In the genomic region with DNA sequence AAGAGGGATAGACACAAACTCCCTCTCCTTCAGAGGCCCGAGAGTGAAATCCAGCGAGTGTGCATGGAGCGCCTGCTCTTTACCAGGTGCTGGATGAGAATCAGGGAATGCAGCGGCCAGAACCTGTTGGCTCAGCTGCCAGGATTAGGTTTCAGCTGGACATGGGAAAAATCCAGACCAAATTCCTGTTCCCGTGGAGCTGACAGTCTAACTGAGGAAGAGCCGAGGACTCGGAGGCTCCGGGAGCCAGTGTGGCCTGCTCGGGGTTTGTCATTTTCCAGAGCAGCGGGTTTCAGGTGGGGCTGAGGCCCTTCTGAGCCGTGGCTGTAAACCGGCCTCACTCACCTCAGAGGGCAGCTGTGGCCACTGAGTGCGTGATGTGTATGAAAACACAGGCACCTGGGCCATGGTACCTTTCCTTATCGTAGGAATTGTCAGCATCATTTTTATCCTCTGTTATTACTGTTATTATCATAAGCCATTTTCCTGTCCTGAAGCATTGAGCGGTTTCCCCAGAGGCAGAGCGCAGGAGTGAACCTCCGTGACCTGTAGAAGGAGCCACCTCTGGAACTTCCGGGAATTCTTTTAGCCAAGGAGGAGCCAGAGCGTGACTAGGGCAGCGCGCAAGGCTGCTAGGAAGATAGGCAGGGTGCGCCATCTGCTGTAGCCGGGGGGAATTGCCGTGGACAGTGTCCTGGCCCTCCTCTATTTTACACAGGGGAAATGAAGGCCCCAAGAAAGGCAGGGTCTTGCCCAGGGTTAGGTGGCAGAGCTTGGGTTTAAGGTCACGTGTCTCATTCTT, we compare ENCODE assay signal across 1 cellular context.
TF ChIP-seq lines count a peak whose summit lies in the region.

No MANE protein-coding gene starts in this region.

TF ChIP-seq in K562, 482 proteins besides CTCF, POLR2A, EP300 and RAD21 (continued from another document and continues in another):
- TF ChIP-seq RFX1 (IDR thresholded peaks at IDR 0.05) = no peak
- TF ChIP-seq YY1 (IDR thresholded peaks at IDR 0.05; ENCODE audit: borderline replicate concordance in 1 of 3, control insufficient read depth in 1 of 3, extremely low read depth in 1 of 3, insufficient read depth in 3 of 3, insufficient read length in 1 of 3, insufficient replicate concordance in 2 of 3, low read depth in 1 of 3, low read length in 2 of 3) = peak in 1 of 3 experiments; percentile 16
- no peak for TF ChIP-seq CEBPB (tag; IDR thresholded peaks at IDR 0.05)
- no peak for TF ChIP-seq DACH1 (IDR thresholded peaks at IDR 0.05; ENCODE audit: partially characterized antibody)
- no peak for TF ChIP-seq CREB1 (IDR thresholded peaks at IDR 0.05)
- peak; percentile 32; the same call in 1 of the 2 replicates for TF ChIP-seq CREB1 (CRISPR knock-in tag; IDR thresholded peaks at IDR 0.05)
- TF ChIP-seq ATF2 (CRISPR knock-in tag; IDR thresholded peaks at IDR 0.05) = no peak
- peak; percentile 55; the same call in 1 of the 2 replicates for TF ChIP-seq ZKSCAN1 (IDR thresholded peaks at IDR 0.05; ENCODE audit: low read depth, low read length)
- TF ChIP-seq FOS (IDR thresholded peaks at IDR 0.05; ENCODE audit: extremely low read depth, insufficient read length) = no peak
- TF ChIP-seq, protein P1, sequence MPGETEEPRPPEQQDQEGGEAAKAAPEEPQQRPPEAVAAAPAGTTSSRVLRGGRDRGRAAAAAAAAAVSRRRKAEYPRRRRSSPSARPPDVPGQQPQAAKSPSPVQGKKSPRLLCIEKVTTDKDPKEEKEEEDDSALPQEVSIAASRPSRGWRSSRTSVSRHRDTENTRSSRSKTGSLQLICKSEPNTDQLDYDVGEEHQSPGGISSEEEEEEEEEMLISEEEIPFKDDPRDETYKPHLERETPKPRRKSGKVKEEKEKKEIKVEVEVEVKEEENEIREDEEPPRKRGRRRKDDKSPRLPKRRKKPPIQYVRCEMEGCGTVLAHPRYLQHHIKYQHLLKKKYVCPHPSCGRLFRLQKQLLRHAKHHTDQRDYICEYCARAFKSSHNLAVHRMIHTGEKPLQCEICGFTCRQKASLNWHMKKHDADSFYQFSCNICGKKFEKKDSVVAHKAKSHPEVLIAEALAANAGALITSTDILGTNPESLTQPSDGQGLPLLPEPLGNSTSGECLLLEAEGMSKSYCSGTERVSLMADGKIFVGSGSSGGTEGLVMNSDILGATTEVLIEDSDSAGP (CRISPR knock-in tag; IDR thresholded peaks at IDR 0.05) = no peak
- TF ChIP-seq, protein P2, sequence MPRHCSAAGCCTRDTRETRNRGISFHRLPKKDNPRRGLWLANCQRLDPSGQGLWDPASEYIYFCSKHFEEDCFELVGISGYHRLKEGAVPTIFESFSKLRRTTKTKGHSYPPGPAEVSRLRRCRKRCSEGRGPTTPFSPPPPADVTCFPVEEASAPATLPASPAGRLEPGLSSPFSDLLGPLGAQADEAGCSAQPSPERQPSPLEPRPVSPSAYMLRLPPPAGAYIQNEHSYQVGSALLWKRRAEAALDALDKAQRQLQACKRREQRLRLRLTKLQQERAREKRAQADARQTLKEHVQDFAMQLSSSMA (CRISPR knock-in tag; IDR thresholded peaks at IDR 0.05) = no peak
- no peak for TF ChIP-seq THRAP3 (IDR thresholded peaks at IDR 0.05; ENCODE audit: borderline replicate concordance)
- no peak for TF ChIP-seq HDAC8 (tag; IDR thresholded peaks at IDR 0.05)
- TF ChIP-seq ETV1 (tag; conservative IDR thresholded peaks at IDR 0.05; ENCODE audit: low read depth) = peak; percentile 80
- TF ChIP-seq SOX6 (IDR thresholded peaks at IDR 0.05) = no peak; the same call in 1 of the 2 replicates
- no peak for TF ChIP-seq ZSCAN29 (IDR thresholded peaks at IDR 0.05)
- TF ChIP-seq PTRF (tag; IDR thresholded peaks at IDR 0.05) = no peak
- peak; percentile 52 for TF ChIP-seq TFE3 (CRISPR knock-in tag; IDR thresholded peaks at IDR 0.05)
- TF ChIP-seq DEAF1 (CRISPR knock-in tag; IDR thresholded peaks at IDR 0.05) = peak; percentile 96
- peak; percentile 45; the same call in 1 of the 2 replicates for TF ChIP-seq FOSL1 (tag; conservative IDR thresholded peaks at IDR 0.05)
- no peak for TF ChIP-seq ZNF23 (CRISPR knock-in tag; IDR thresholded peaks at IDR 0.05)
- no peak for TF ChIP-seq ASH1L (IDR thresholded peaks at IDR 0.05; ENCODE audit: borderline replicate concordance, low read depth, partially characterized antibody)
- peak; percentile 61; the same call in 1 of the 2 replicates for TF ChIP-seq SP1 (CRISPR knock-in tag; IDR thresholded peaks at IDR 0.05)
- peak; percentile 32; the same call in 1 of the 2 replicates for TF ChIP-seq ZNF239 (CRISPR knock-in tag; IDR thresholded peaks at IDR 0.05)
- TF ChIP-seq, protein P3, sequence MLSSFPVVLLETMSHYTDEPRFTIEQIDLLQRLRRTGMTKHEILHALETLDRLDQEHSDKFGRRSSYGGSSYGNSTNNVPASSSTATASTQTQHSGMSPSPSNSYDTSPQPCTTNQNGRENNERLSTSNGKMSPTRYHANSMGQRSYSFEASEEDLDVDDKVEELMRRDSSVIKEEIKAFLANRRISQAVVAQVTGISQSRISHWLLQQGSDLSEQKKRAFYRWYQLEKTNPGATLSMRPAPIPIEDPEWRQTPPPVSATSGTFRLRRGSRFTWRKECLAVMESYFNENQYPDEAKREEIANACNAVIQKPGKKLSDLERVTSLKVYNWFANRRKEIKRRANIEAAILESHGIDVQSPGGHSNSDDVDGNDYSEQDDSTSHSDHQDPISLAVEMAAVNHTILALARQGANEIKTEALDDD (IDR thresholded peaks at IDR 0.05) = no peak; the same call in 1 of the 2 replicates
- TF ChIP-seq TEAD1 (CRISPR knock-in tag; IDR thresholded peaks at IDR 0.05) = 0 out of 4 replicates have a peak, but pooled peaks of 1 of the 2 experiments have one; percentile 25
- TF ChIP-seq SRSF3 (IDR thresholded peaks at IDR 0.05; ENCODE audit: insufficient read depth, low read length) = no peak
- TF ChIP-seq KLF1 (tag; IDR thresholded peaks at IDR 0.05) = no peak
- TF ChIP-seq, protein P4, sequence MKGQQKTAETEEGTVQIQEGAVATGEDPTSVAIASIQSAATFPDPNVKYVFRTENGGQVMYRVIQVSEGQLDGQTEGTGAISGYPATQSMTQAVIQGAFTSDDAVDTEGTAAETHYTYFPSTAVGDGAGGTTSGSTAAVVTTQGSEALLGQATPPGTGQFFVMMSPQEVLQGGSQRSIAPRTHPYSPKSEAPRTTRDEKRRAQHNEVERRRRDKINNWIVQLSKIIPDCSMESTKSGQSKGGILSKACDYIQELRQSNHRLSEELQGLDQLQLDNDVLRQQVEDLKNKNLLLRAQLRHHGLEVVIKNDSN (CRISPR knock-in tag; IDR thresholded peaks at IDR 0.05) = no peak
- no peak for TF ChIP-seq ZNF57 (CRISPR knock-in tag; IDR thresholded peaks at IDR 0.05)
- TF ChIP-seq KAT8 (IDR thresholded peaks at IDR 0.05; ENCODE audit: low read depth) = no peak
- TF ChIP-seq STAG1 (CRISPR knock-in tag; IDR thresholded peaks at IDR 0.05; ENCODE audit: borderline replicate concordance) = peak; percentile 88
- TF ChIP-seq ARID2 (IDR thresholded peaks at IDR 0.05) = peak; percentile 84
- TF ChIP-seq CHD2 (IDR thresholded peaks at IDR 0.05; ENCODE audit: low read depth, low read length) = no peak
- no peak for TF ChIP-seq SRSF1 (IDR thresholded peaks at IDR 0.05; ENCODE audit: low read depth, low read length)
- no peak for TF ChIP-seq ZBED1 (IDR thresholded peaks at IDR 0.05)
- TF ChIP-seq CXXC5 (CRISPR knock-in tag; IDR thresholded peaks at IDR 0.05) = peak; percentile 75
- TF ChIP-seq, protein P5, sequence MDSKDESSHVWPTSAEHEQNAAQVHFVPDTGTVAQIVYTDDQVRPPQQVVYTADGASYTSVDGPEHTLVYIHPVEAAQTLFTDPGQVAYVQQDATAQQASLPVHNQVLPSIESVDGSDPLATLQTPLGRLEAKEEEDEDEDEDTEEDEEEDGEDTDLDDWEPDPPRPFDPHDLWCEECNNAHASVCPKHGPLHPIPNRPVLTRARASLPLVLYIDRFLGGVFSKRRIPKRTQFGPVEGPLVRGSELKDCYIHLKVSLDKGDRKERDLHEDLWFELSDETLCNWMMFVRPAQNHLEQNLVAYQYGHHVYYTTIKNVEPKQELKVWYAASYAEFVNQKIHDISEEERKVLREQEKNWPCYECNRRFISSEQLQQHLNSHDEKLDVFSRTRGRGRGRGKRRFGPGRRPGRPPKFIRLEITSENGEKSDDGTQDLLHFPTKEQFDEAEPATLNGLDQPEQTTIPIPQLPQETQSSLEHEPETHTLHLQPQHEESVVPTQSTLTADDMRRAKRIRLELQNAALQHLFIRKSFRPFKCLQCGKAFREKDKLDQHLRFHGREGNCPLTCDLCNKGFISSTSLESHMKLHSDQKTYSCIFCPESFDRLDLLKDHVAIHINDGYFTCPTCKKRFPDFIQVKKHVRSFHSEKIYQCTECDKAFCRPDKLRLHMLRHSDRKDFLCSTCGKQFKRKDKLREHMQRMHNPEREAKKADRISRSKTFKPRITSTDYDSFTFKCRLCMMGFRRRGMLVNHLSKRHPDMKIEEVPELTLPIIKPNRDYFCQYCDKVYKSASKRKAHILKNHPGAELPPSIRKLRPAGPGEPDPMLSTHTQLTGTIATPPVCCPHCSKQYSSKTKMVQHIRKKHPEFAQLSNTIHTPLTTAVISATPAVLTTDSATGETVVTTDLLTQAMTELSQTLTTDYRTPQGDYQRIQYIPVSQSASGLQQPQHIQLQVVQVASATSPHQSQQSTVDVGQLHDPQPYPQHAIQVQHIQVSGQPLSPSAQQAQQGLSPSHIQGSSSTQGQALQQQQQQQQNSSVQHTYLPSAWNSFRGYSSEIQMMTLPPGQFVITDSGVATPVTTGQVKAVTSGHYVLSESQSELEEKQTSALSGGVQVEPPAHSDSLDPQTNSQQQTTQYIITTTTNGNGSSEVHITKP (IDR thresholded peaks at IDR 0.05; ENCODE audit: partially characterized antibody) = no peak
- TF ChIP-seq EWSR1 (IDR thresholded peaks at IDR 0.05; ENCODE audit: borderline replicate concordance, low read depth, partially characterized antibody) = no peak
- TF ChIP-seq NCOA2 (IDR thresholded peaks at IDR 0.05; ENCODE audit: partially characterized antibody in 2 of 2) = no peak
- TF ChIP-seq JUND (IDR thresholded peaks at IDR 0.05; ENCODE audit: borderline replicate concordance, low read depth, low read length) = peak; percentile 45; the same call in 1 of the 2 replicates
- peak; percentile 50; the same call in 1 of the 3 replicates for TF ChIP-seq JUND (tag; IDR thresholded peaks at IDR 0.05; ENCODE audit: borderline replicate concordance, low read depth, low read length)
- no peak for TF ChIP-seq ZNF551 (CRISPR knock-in tag; IDR thresholded peaks at IDR 0.05)
- no peak for TF ChIP-seq ZNF165 (CRISPR knock-in tag; IDR thresholded peaks at IDR 0.05; ENCODE audit: borderline replicate concordance)
- no peak for TF ChIP-seq ID3 (CRISPR knock-in tag; IDR thresholded peaks at IDR 0.05)
- TF ChIP-seq ID3 (tag; IDR thresholded peaks at IDR 0.05) = peak; percentile 59; the same call in 1 of the 2 replicates
- no peak for TF ChIP-seq ZNF324 (CRISPR knock-in tag; IDR thresholded peaks at IDR 0.05)
- peak; percentile 73 for TF ChIP-seq BHLHE40 (IDR thresholded peaks at IDR 0.05; ENCODE audit: low read length)
- no peak for TF ChIP-seq TOE1 (IDR thresholded peaks at IDR 0.05; ENCODE audit: borderline replicate concordance)
- peak; percentile 66 for TF ChIP-seq TOE1 (CRISPR knock-in tag; IDR thresholded peaks at IDR 0.05; ENCODE audit: borderline replicate concordance, low read depth)
- TF ChIP-seq MTA1 (IDR thresholded peaks at IDR 0.05; ENCODE audit: borderline replicate concordance) = 0 out of 2 replicates have a peak, but pooled peaks have one; percentile 11
- TF ChIP-seq RB1 (IDR thresholded peaks at IDR 0.05; ENCODE audit: low read depth) = no peak; the same call in 1 of the 2 replicates
- TF ChIP-seq IRF2 (CRISPR knock-in tag; IDR thresholded peaks at IDR 0.05) = no peak
